Comparison of ENCODE assay signal across 16 cellular contexts in the genomic region with DNA sequence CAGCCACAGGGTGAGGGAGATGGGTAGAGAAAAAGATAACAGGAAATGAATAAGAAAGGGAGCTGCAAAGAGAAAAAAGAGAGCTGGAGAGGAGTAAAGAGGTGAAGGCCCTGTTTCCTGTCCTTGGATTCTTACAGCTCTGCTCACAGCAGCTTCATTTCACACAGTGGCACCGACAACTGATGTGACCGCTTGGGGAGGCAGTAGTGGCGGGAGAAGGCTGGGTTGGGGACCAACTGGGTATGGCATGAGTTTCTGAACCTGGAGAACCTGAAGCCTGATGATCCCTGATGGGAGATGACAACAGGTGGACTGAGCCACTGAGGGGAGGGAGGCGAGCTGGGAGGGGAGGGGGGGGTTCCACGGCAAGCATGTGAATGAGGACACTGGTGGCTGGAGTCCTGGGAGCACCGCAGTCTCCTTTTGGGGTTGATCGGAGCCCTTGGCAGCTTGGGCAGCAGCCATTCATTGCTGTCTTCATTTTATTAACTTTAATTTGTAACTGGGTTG. TPM values are rescaled to one million over a fixed set of nuclear protein-coding genes. Genes with fewer than 3 reads are reported as not detected.
DNase-seq lines count a peak whose midpoint lies in the region; ATAC-seq and TF ChIP-seq lines count a peak whose summit lies in the region.
"Had no signal": no experiment of that assay in that cellular context is flagged by ENCODE, and none has a peak within 500 bp of the region (broad histone marks: within the 10 kb centered on the region; RNA-seq: fewer than 3 reads in every experiment).

No MANE protein-coding gene starts in this region.

- H3K36me3 Mint-ChIP-seq in activated naive CD8-positive, alpha-beta T cell = no peaks in the 10 kb centered on the region
- no peaks in the 10 kb centered on the region for H3K36me3 Mint-ChIP-seq in activated naive CD8-positive, alpha-beta T cell treated with anti-CD3 and anti-CD28 coated beads for 36 hours
- H3K36me3 Mint-ChIP-seq in central memory CD8-positive, alpha-beta T cell (ENCODE audit: insufficient read depth) = no peaks in the 10 kb centered on the region
- no peaks in the 10 kb centered on the region for H3K36me3 Mint-ChIP-seq in nephron progenitor cell (ENCODE audit: low read depth)
- no peaks in the 10 kb centered on the region for H3K36me3 Mint-ChIP-seq in T-helper 2 cell treated with Interferon-gamma antibody and Interleukin-4, amounts not matched to agents 5 μg/mL and 100 μg/mL, for 36 hours (ENCODE audit: low read depth)

- no peak for TF ChIP-seq CTCF in nephron progenitor cell (IDR thresholded peaks at IDR 0.05)

- H3K4me3 Mint-ChIP-seq in activated naive CD8-positive, alpha-beta T cell = no peak overlapping the region
- no peak overlapping the region for H3K4me3 Mint-ChIP-seq in activated naive CD8-positive, alpha-beta T cell treated with anti-CD3 and anti-CD28 coated beads for 36 hours
- no peak overlapping the region for H3K4me3 Mint-ChIP-seq in central memory CD8-positive, alpha-beta T cell
- no peak overlapping the region for H3K4me3 Mint-ChIP-seq in nephron progenitor cell
- no peak overlapping the region for H3K4me3 Mint-ChIP-seq in T-helper 2 cell treated with Interferon-gamma antibody and Interleukin-4, amounts not matched to agents 5 μg/mL and 100 μg/mL, for 36 hours

- H3K27me3 Mint-ChIP-seq in activated naive CD8-positive, alpha-beta T cell = no peaks in the 10 kb centered on the region
- H3K27me3 Mint-ChIP-seq in activated naive CD8-positive, alpha-beta T cell treated with anti-CD3 and anti-CD28 coated beads for 36 hours = no peaks in the 10 kb centered on the region
- peaks cover 2% of the 10 kb centered on the region for H3K27me3 Mint-ChIP-seq in central memory CD8-positive, alpha-beta T cell
- peaks cover 5% of the 10 kb centered on the region for H3K27me3 Mint-ChIP-seq in nephron progenitor cell (ENCODE audit: low read depth, poor library complexity)
- H3K27me3 Mint-ChIP-seq in T-helper 2 cell treated with Interferon-gamma antibody and Interleukin-4, amounts not matched to agents 5 μg/mL and 100 μg/mL, for 36 hours (ENCODE audit: low read depth) = peaks cover 14% of the 10 kb centered on the region

- ATAC-seq in central memory CD8-positive, alpha-beta T cell (replicated peaks; ENCODE audit: extremely low read depth, poor library complexity, severe bottlenecking) = no peak
- ATAC-seq in HG03439 (IDR thresholded peaks at IDR 0.05; ENCODE audit: unreplicated experiment) = no peak

- H3K4me1 Mint-ChIP-seq in activated naive CD8-positive, alpha-beta T cell (ENCODE audit: low read depth) = peaks cover 37% of the 10 kb centered on the region
- peaks cover 23% of the 10 kb centered on the region for H3K4me1 Mint-ChIP-seq in activated naive CD8-positive, alpha-beta T cell treated with anti-CD3 and anti-CD28 coated beads for 36 hours
- peaks cover 34% of the 10 kb centered on the region for H3K4me1 Mint-ChIP-seq in central memory CD8-positive, alpha-beta T cell
- peaks cover 63% of the 10 kb centered on the region for H3K4me1 Mint-ChIP-seq in nephron progenitor cell
- peaks cover 18% of the 10 kb centered on the region for H3K4me1 Mint-ChIP-seq in T-helper 2 cell treated with Interferon-gamma antibody and Interleukin-4, amounts not matched to agents 5 μg/mL and 100 μg/mL, for 36 hours (ENCODE audit: low read depth)

- H3K9me3 Mint-ChIP-seq in activated naive CD8-positive, alpha-beta T cell (ENCODE audit: low read depth) = no peaks in the 10 kb centered on the region
- H3K9me3 Mint-ChIP-seq in activated naive CD8-positive, alpha-beta T cell treated with anti-CD3 and anti-CD28 coated beads for 36 hours = no peaks in the 10 kb centered on the region
- no peaks in the 10 kb centered on the region for H3K9me3 Mint-ChIP-seq in central memory CD8-positive, alpha-beta T cell
- no peaks in the 10 kb centered on the region for H3K9me3 Mint-ChIP-seq in nephron progenitor cell
- no peaks in the 10 kb centered on the region for H3K9me3 Mint-ChIP-seq in T-helper 2 cell treated with Interferon-gamma antibody and Interleukin-4, amounts not matched to agents 5 μg/mL and 100 μg/mL, for 36 hours

- H3K27ac Mint-ChIP-seq in activated naive CD8-positive, alpha-beta T cell = peak overlapping the region; percentile 61
- H3K27ac Mint-ChIP-seq in activated naive CD8-positive, alpha-beta T cell treated with anti-CD3 and anti-CD28 coated beads for 36 hours = no peak overlapping the region
- peak overlapping the region; percentile 48 for H3K27ac Mint-ChIP-seq in central memory CD8-positive, alpha-beta T cell (ENCODE audit: low read depth)
- peak overlapping the region; percentile 93 for H3K27ac Mint-ChIP-seq in nephron progenitor cell
- H3K27ac Mint-ChIP-seq in T-helper 2 cell treated with Interferon-gamma antibody and Interleukin-4, amounts not matched to agents 5 μg/mL and 100 μg/mL, for 36 hours = no peak overlapping the region

- DNase-seq in activated naive CD8-positive, alpha-beta T cell treated with anti-CD3 and anti-CD28 coated beads for 36 hours = no peak
- no peak for DNase-seq in central memory CD8-positive, alpha-beta T cell (ENCODE audit: low spot score in 2 of 2)
- DNase-seq in nephron progenitor cell = no peak
- no peak for DNase-seq in T-helper 2 cell treated with Interferon-gamma antibody and Interleukin-4, amounts not matched to agents 5 μg/mL and 100 μg/mL, for 36 hours (ENCODE audit: low spot score)
- DNase-seq in SW 1271 (lab: John Stamatoyannopoulos, UW) = no peak
- DNase-seq in kidney tubule cell (ENCODE audit: low spot score) = no peak
- DNase-seq: C1 segment of cervical spinal cord, COR-L47, HCEC 1CT, MV-4-11, NCI-H1436, NCI-H2029 treated with DMSO at 0.1 percent for 48 hours, NCI-H510A, SHP77 had no signal

RNA-seq across cellular contexts. Expression of a gene that starts 34.3 kb away (rescaled TPM):
- total RNA-seq in activated naive CD8-positive, alpha-beta T cell treated with anti-CD3 and anti-CD28 coated beads for 36 hours = 10 to 100 TPM; 40.1 to 44.9 TPM

Comparison
In these comparisons a context has a peak if more than half of its experiments do, and no peak if none do; other contexts are left out.
1. H3K27ac Mint-ChIP-seq: peak in activated naive CD8-positive, alpha-beta T cell (single experiment), central memory CD8-positive, alpha-beta T cell (single experiment) and nephron progenitor cell (single experiment); none in activated naive CD8-positive, alpha-beta T cell treated with anti-CD3 and anti-CD28 coated beads for 36 hours (single experiment) and T-helper 2 cell treated with Interferon-gamma antibody and Interleukin-4, amounts not matched to agents 5 μg/mL and 100 μg/mL, for 36 hours (single experiment).